ENCODE assay signal across 23 cellular contexts in the genomic region with DNA sequence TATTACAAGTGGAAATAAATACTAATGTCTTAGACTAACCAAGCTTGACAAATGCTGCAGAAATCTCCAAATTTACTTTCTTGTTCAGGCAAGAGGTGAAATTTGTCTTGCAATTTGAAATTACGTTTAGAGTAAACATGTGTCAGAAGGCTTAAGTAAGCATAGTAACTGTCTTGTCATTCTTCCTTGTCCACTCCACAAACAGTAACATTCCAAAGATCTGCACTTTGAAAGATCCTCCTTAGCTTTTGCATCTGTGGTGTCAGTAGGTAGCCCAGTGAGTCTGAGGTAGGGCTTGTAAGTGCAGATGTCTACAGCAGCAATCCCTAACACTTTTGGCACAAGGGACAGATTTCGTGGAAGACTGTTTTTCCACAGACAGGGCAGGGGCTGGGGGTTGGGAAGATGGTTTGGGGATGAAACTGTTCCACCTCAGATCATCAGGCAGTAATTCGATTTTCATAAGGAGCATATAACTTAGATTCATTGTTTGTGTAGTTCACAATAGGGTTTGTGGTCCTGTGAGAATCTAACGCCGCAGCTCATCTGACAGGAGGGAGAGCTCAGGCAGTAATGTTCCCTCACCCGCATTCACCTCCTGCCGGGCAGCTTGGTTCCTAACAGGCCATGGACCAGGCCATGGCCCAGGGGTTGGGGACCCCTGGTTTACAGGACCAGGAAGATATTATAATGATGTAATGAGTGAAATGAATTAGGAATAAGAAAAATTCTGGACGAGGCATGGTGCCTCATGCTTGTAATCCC. TPM values are rescaled to one million over a fixed set of nuclear protein-coding genes. Genes with fewer than 3 reads are reported as not detected.
DNase-seq lines count a peak whose midpoint lies in the region; ATAC-seq, FAIRE-seq and TF ChIP-seq lines count a peak whose summit lies in the region.
"Had no signal": no experiment of that assay in that cellular context is flagged by ENCODE, and none has a peak within 500 bp of the region (broad histone marks: within the 10 kb centered on the region; RNA-seq: fewer than 3 reads in every experiment).

No MANE protein-coding gene starts in this region.

- peaks cover 96% of the 10 kb centered on the region for H3K79me2 ChIP-seq in OCI-LY3 (ENCODE audit: low read length)

- peak overlapping the region; percentile 57 for H3K4me3 Mint-ChIP-seq in memory B cell
- H3K4me3 Mint-ChIP-seq: activated naive CD4-positive, alpha-beta T cell treated with anti-CD3 and anti-CD28 coated beads, Interleukin-2, amount 50 U/mL, for 24 hours; stimulated activated naive CD8-positive, alpha-beta T cell treated with anti-CD3 and anti-CD28 coated beads, Interleukin-15, amount 100 ng/mL, for 72 hours had no signal

- H3K27ac Mint-ChIP-seq in memory B cell, result peak overlapping the region; percentile 90
- H3K27ac Mint-ChIP-seq: activated naive CD4-positive, alpha-beta T cell treated with anti-CD3 and anti-CD28 coated beads, Interleukin-2, amount 50 U/mL, for 24 hours; stimulated activated naive CD8-positive, alpha-beta T cell treated with anti-CD3 and anti-CD28 coated beads, Interleukin-15, amount 100 ng/mL, for 72 hours had no signal

- no peaks in the 10 kb centered on the region for H3K9me3 Mint-ChIP-seq in memory B cell
- H3K9me3 Mint-ChIP-seq: activated naive CD4-positive, alpha-beta T cell treated with anti-CD3 and anti-CD28 coated beads, Interleukin-2, amount 50 U/mL, for 24 hours; CD8-positive, alpha-beta memory T cell had no signal

- no peaks in the 10 kb centered on the region for H3K27me3 Mint-ChIP-seq in memory B cell
- H3K27me3 Mint-ChIP-seq: activated naive CD4-positive, alpha-beta T cell treated with anti-CD3 and anti-CD28 coated beads, Interleukin-2, amount 50 U/mL, for 24 hours; CD8-positive, alpha-beta memory T cell; stimulated activated naive CD8-positive, alpha-beta T cell treated with anti-CD3 and anti-CD28 coated beads, Interleukin-15, amount 100 ng/mL, for 72 hours had no signal

- no peaks in the 10 kb centered on the region for H4K20me1 ChIP-seq in OCI-LY3 (ENCODE audit: insufficient read depth, low read length)

- H3K4me3 ChIP-seq in OCI-LY3 (ENCODE audit: low read length) (peak overlapping the region; percentile 36), BE2C (ENCODE audit: low read depth, low read length) (no peak overlapping the region)
- H3K4me3 ChIP-seq: body of pancreas, colonic mucosa, gastrocnemius medialis, mucosa of descending colon, upper lobe of right lung had no signal

- H3K4me1 Mint-ChIP-seq in memory B cell, result peaks cover 61% of the 10 kb centered on the region

- H2AFZ ChIP-seq in OCI-LY3 (ENCODE audit: low read depth, low read length), result no peak overlapping the region

- H3K27me3 ChIP-seq in OCI-LY3 (ENCODE audit: low read depth, low read length) (no peaks in the 10 kb centered on the region), BE2C (peaks cover 20% of the 10 kb centered on the region)
- H3K27me3 ChIP-seq: body of pancreas, colonic mucosa, gastrocnemius medialis, upper lobe of right lung had no signal

- no peak for FAIRE-seq in frontal cortex (lab: Jason Lieb, UNC)

- DNase-seq in EL (peak; percentile 9), memory B cell (ENCODE audit: low spot score in 2 of 2) (no peak), frontal cortex (ENCODE audit: low spot score in 2 of 2) (no peak), nucleus accumbens (lab: John Stamatoyannopoulos, UW) (no peak), BE2C (no peak)
- DNase-seq: activated CD4-positive, CD25-positive, alpha-beta regulatory T cell; activated T-cell treated with anti-CD3 and anti-CD28 coated beads, Interleukin-2, amount 50 U/mL, for 48 hours; body of pancreas; CD8-positive, alpha-beta memory T cell; colonic mucosa; DMS79 treated with DMSO at 0.1 percent for 48 hours; gastrocnemius medialis; left cardiac atrium; mucosa of descending colon; NCI-H1694 treated with DMSO at 0.1 percent for 48 hours; NCI-H510A; Right ventricle myocardium superior; stimulated activated naive CD8-positive, alpha-beta T cell treated with anti-CD3 and anti-CD28 coated beads, Interleukin-15, amount 100 ng/mL, for 72 hours; upper lobe of right lung had no signal

- H3K9me3 ChIP-seq in OCI-LY3 (ENCODE audit: insufficient read depth, low read length) (no peaks in the 10 kb centered on the region), BE2C (no peaks in the 10 kb centered on the region)
- H3K9me3 ChIP-seq: body of pancreas, colonic mucosa, gastrocnemius medialis, mucosa of descending colon, upper lobe of right lung had no signal

- TF ChIP-seq CTCF in OCI-LY3 (IDR thresholded peaks at IDR 0.05; ENCODE audit: low read depth, low read length) (no peak), BE2C (IDR thresholded peaks at IDR 0.05; ENCODE audit: low read depth, low read length) (no peak)

- peaks cover 8% of the 10 kb centered on the region for H3K36me3 Mint-ChIP-seq in memory B cell

- peaks cover 43% of the 10 kb centered on the region for H3K36me3 ChIP-seq in OCI-LY3 (replicated peaks; ENCODE audit: low read depth, low read length)
- no peaks in the 10 kb centered on the region for H3K36me3 ChIP-seq in BE2C
- H3K36me3 ChIP-seq: colonic mucosa, gastrocnemius medialis, upper lobe of right lung had no signal

- peak overlapping the region; percentile 97 for H3K27ac ChIP-seq in OCI-LY3 (ENCODE audit: low read length)
- H3K27ac ChIP-seq: body of pancreas, colonic mucosa, upper lobe of right lung had no signal

- ATAC-seq in GM18909 (IDR thresholded peaks at IDR 0.05; ENCODE audit: poor library complexity, unreplicated experiment), result peak; percentile 2
- ATAC-seq in memory B cell (ENCODE audit: low read depth), result no peak
- no peak for ATAC-seq in GM21529 (IDR thresholded peaks at IDR 0.05; ENCODE audit: unreplicated experiment)
- ATAC-seq: body of pancreas; gastrocnemius medialis; left cardiac atrium; stimulated activated naive CD8-positive, alpha-beta T cell treated with anti-CD3 and anti-CD28 coated beads, Interleukin-15, amount 100 ng/mL, for 72 hours; upper lobe of right lung had no signal

- peaks cover 97% of the 10 kb centered on the region for H3K4me1 ChIP-seq in OCI-LY3 (ENCODE audit: low read length)
- no peaks in the 10 kb centered on the region for H3K4me1 ChIP-seq in BE2C
- H3K4me1 ChIP-seq: colonic mucosa had no signal

- H3K4me2 ChIP-seq in OCI-LY3 (ENCODE audit: low read length), result peak overlapping the region; percentile 72

- peak overlapping the region; percentile 82 for H3K9ac ChIP-seq in OCI-LY3 (ENCODE audit: low read length)

RNA-seq across cellular contexts. Expression of a gene that starts 18.6 kb away (rescaled TPM):
- 7.7 TPM for total RNA-seq in frontal cortex
- polyA plus RNA-seq in BE2C (2012; ENCODE audit: insufficient read depth, insufficient read length, low read depth), result 0.66 TPM
